In the genomic region with DNA sequence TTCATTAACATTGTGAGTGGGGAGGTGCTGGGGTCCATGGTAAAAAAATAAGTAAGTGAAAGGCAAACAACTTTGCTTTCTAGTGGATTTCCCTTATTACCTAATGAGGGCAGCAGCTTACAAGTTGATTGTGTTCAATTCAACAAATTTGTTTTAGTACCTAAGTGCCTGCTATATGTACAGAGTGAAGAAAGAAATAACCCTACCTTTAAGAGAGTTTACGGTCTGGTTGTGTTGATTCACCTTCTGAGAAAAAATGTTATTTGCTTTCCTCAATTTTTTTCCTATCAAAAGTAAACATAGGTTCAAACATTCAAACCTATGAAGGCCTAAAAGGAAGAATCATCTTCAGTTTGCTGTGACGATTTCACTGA, we compare ENCODE assay signal across 1 cellular context.
TF ChIP-seq lines count a peak whose summit lies in the region.

No MANE protein-coding gene starts in this region.

TF ChIP-seq in HepG2, 621 proteins besides CTCF, POLR2A, EP300 and RAD21 (continued from another document and continues in another):
- TF ChIP-seq, protein P1, sequence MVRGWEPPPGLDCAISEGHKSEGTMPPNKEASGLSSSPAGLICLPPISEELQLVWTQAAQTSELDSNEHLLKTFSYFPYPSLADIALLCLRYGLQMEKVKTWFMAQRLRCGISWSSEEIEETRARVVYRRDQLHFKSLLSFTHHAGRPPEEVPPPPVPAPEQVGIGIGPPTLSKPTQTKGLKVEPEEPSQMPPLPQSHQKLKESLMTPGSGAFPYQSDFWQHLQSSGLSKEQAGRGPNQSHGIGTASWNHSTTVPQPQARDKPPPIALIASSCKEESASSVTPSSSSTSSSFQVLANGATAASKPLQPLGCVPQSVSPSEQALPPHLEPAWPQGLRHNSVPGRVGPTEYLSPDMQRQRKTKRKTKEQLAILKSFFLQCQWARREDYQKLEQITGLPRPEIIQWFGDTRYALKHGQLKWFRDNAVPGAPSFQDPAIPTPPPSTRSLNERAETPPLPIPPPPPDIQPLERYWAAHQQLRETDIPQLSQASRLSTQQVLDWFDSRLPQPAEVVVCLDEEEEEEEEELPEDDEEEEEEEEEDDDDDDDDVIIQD (CRISPR knock-in tag; IDR thresholded peaks at IDR 0.05; ENCODE audit: low read depth), result 0 out of 2 replicates have a peak, but pooled peaks have one; percentile 8
- TF ChIP-seq HMG20A (CRISPR knock-in tag; IDR thresholded peaks at IDR 0.05; ENCODE audit: borderline replicate concordance), result peak; percentile 63; the same call in 1 of the 2 replicates
- TF ChIP-seq ZSCAN29 (CRISPR knock-in tag; conservative IDR thresholded peaks at IDR 0.05), result 0 out of 2 replicates have a peak, but pooled peaks have one; percentile 16
- peak; percentile 67 for TF ChIP-seq MIXL1 (CRISPR knock-in tag; IDR thresholded peaks at IDR 0.05)
- TF ChIP-seq CEBPG (CRISPR knock-in tag; IDR thresholded peaks at IDR 0.05), result peak; percentile 48
- peak; percentile 11; the same call in 1 of the 2 replicates for TF ChIP-seq STAG1 (CRISPR knock-in tag; IDR thresholded peaks at IDR 0.05)
- peak; percentile 67; the same call in 1 of the 2 replicates for TF ChIP-seq GATAD2A (CRISPR knock-in tag; IDR thresholded peaks at IDR 0.05)
- TF ChIP-seq, protein P2, sequence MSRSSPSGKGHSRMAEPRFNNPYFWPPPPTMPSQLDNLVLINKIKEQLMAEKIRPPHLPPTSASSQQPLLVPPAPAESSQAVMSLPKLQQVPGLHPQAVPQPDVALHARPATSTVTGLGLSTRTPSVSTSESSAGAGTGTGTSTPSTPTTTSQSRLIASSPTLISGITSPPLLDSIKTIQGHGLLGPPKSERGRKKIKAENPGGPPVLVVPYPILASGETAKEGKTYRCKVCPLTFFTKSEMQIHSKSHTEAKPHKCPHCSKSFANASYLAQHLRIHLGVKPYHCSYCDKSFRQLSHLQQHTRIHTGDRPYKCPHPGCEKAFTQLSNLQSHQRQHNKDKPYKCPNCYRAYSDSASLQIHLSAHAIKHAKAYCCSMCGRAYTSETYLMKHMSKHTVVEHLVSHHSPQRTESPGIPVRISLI (CRISPR knock-in tag; IDR thresholded peaks at IDR 0.05; ENCODE audit: borderline replicate concordance), result peak; percentile 94
- TF ChIP-seq, protein P3, sequence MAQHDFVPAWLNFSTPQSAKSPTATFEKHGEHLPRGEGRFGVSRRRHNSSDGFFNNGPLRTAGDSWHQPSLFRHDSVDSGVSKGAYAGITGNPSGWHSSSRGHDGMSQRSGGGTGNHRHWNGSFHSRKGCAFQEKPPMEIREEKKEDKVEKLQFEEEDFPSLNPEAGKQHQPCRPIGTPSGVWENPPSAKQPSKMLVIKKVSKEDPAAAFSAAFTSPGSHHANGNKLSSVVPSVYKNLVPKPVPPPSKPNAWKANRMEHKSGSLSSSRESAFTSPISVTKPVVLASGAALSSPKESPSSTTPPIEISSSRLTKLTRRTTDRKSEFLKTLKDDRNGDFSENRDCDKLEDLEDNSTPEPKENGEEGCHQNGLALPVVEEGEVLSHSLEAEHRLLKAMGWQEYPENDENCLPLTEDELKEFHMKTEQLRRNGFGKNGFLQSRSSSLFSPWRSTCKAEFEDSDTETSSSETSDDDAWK (CRISPR knock-in tag; IDR thresholded peaks at IDR 0.05), result no peak
- TF ChIP-seq, protein P4, sequence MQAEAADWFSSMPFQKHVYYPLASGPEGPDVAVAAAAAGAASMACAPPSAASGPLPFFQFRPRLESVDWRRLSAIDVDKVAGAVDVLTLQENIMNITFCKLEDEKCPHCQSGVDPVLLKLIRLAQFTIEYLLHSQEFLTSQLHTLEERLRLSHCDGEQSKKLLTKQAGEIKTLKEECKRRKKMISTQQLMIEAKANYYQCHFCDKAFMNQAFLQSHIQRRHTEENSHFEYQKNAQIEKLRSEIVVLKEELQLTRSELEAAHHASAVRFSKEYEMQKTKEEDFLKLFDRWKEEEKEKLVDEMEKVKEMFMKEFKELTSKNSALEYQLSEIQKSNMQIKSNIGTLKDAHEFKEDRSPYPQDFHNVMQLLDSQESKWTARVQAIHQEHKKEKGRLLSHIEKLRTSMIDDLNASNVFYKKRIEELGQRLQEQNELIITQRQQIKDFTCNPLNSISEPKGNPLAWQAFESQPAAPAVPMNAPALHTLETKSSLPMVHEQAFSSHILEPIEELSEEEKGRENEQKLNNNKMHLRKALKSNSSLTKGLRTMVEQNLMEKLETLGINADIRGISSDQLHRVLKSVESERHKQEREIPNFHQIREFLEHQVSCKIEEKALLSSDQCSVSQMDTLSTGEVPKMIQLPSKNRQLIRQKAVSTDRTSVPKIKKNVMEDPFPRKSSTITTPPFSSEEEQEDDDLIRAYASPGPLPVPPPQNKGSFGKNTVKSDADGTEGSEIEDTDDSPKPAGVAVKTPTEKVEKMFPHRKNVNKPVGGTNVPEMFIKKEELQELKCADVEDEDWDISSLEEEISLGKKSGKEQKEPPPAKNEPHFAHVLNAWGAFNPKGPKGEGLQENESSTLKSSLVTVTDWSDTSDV (CRISPR knock-in tag; IDR thresholded peaks at IDR 0.05), result no peak
- TF ChIP-seq, protein P5, sequence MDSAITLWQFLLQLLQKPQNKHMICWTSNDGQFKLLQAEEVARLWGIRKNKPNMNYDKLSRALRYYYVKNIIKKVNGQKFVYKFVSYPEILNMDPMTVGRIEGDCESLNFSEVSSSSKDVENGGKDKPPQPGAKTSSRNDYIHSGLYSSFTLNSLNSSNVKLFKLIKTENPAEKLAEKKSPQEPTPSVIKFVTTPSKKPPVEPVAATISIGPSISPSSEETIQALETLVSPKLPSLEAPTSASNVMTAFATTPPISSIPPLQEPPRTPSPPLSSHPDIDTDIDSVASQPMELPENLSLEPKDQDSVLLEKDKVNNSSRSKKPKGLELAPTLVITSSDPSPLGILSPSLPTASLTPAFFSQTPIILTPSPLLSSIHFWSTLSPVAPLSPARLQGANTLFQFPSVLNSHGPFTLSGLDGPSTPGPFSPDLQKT (CRISPR knock-in tag; IDR thresholded peaks at IDR 0.05; ENCODE audit: borderline replicate concordance), result no peak
- TF ChIP-seq, protein P6, sequence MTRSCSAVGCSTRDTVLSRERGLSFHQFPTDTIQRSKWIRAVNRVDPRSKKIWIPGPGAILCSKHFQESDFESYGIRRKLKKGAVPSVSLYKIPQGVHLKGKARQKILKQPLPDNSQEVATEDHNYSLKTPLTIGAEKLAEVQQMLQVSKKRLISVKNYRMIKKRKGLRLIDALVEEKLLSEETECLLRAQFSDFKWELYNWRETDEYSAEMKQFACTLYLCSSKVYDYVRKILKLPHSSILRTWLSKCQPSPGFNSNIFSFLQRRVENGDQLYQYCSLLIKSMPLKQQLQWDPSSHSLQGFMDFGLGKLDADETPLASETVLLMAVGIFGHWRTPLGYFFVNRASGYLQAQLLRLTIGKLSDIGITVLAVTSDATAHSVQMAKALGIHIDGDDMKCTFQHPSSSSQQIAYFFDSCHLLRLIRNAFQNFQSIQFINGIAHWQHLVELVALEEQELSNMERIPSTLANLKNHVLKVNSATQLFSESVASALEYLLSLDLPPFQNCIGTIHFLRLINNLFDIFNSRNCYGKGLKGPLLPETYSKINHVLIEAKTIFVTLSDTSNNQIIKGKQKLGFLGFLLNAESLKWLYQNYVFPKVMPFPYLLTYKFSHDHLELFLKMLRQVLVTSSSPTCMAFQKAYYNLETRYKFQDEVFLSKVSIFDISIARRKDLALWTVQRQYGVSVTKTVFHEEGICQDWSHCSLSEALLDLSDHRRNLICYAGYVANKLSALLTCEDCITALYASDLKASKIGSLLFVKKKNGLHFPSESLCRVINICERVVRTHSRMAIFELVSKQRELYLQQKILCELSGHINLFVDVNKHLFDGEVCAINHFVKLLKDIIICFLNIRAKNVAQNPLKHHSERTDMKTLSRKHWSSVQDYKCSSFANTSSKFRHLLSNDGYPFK (CRISPR knock-in tag; IDR thresholded peaks at IDR 0.05; ENCODE audit: borderline replicate concordance), result no peak
- peak; percentile 48; the same call in 1 of the 2 replicates for TF ChIP-seq RCOR2 (CRISPR knock-in tag; IDR thresholded peaks at IDR 0.05)
- TF ChIP-seq, protein P7, sequence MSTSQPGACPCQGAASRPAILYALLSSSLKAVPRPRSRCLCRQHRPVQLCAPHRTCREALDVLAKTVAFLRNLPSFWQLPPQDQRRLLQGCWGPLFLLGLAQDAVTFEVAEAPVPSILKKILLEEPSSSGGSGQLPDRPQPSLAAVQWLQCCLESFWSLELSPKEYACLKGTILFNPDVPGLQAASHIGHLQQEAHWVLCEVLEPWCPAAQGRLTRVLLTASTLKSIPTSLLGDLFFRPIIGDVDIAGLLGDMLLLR (CRISPR knock-in tag; IDR thresholded peaks at IDR 0.05), result no peak
- TF ChIP-seq ZBTB1 (CRISPR knock-in tag; IDR thresholded peaks at IDR 0.05; ENCODE audit: borderline replicate concordance), result no peak
- no peak; the same call in 1 of the 2 replicates for TF ChIP-seq PHF21A (CRISPR knock-in tag; IDR thresholded peaks at IDR 0.05)
- peak; percentile 61; the same call in 1 of the 2 replicates for TF ChIP-seq SOX5 (CRISPR knock-in tag; IDR thresholded peaks at IDR 0.05; ENCODE audit: borderline replicate concordance)
- TF ChIP-seq, protein P8, sequence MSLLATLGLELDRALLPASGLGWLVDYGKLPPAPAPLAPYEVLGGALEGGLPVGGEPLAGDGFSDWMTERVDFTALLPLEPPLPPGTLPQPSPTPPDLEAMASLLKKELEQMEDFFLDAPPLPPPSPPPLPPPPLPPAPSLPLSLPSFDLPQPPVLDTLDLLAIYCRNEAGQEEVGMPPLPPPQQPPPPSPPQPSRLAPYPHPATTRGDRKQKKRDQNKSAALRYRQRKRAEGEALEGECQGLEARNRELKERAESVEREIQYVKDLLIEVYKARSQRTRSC (CRISPR knock-in tag; IDR thresholded peaks at IDR 0.05; ENCODE audit: low read depth), result no peak
- no peak for TF ChIP-seq ZNF446 (CRISPR knock-in tag; IDR thresholded peaks at IDR 0.05)
- no peak for TF ChIP-seq ZFP82 (CRISPR knock-in tag; IDR thresholded peaks at IDR 0.05; ENCODE audit: borderline replicate concordance)
- TF ChIP-seq SMAD9 (CRISPR knock-in tag; IDR thresholded peaks at IDR 0.05), result no peak
- peak; percentile 26 for TF ChIP-seq TEAD3 (CRISPR knock-in tag; optimal IDR thresholded peaks at IDR 0.05; ENCODE audit: borderline replicate concordance)
- TF ChIP-seq IRF2 (CRISPR knock-in tag; IDR thresholded peaks at IDR 0.05), result peak; percentile 28; the same call in 1 of the 2 replicates
- TF ChIP-seq, protein P9, sequence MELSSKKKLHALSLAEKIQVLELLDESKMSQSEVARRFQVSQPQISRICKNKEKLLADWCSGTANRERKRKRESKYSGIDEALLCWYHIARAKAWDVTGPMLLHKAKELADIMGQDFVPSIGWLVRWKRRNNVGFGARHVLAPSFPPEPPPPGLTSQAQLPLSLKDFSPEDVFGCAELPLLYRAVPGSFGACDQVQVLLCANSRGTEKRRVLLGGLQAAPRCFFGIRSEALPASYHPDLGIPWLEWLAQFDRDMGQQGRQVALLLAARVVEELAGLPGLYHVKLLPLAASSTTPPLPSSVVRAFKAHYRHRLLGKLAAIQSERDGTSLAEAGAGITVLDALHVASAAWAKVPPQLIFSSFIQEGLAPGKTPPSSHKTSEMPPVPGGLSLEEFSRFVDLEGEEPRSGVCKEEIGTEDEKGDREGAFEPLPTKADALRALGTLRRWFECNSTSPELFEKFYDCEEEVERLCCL (CRISPR knock-in tag; IDR thresholded peaks at IDR 0.05; ENCODE audit: borderline replicate concordance), result no peak
- no peak for TF ChIP-seq ZFP36L1 (CRISPR knock-in tag; IDR thresholded peaks at IDR 0.05)
- TF ChIP-seq NR2F6 (IDR thresholded peaks at IDR 0.05), result peak; percentile 26; the same call in 1 of the 2 replicates
- 0 out of 2 replicates have a peak, but pooled peaks have one; percentile 49 for TF ChIP-seq NR2F6 (CRISPR knock-in tag; IDR thresholded peaks at IDR 0.05)
- TF ChIP-seq, protein P10, sequence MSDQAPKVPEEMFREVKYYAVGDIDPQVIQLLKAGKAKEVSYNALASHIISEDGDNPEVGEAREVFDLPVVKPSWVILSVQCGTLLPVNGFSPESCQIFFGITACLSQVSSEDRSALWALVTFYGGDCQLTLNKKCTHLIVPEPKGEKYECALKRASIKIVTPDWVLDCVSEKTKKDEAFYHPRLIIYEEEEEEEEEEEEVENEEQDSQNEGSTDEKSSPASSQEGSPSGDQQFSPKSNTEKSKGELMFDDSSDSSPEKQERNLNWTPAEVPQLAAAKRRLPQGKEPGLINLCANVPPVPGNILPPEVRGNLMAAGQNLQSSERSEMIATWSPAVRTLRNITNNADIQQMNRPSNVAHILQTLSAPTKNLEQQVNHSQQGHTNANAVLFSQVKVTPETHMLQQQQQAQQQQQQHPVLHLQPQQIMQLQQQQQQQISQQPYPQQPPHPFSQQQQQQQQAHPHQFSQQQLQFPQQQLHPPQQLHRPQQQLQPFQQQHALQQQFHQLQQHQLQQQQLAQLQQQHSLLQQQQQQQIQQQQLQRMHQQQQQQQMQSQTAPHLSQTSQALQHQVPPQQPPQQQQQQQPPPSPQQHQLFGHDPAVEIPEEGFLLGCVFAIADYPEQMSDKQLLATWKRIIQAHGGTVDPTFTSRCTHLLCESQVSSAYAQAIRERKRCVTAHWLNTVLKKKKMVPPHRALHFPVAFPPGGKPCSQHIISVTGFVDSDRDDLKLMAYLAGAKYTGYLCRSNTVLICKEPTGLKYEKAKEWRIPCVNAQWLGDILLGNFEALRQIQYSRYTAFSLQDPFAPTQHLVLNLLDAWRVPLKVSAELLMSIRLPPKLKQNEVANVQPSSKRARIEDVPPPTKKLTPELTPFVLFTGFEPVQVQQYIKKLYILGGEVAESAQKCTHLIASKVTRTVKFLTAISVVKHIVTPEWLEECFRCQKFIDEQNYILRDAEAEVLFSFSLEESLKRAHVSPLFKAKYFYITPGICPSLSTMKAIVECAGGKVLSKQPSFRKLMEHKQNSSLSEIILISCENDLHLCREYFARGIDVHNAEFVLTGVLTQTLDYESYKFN (CRISPR knock-in tag; conservative IDR thresholded peaks at IDR 0.05), result peak; percentile 65
- TF ChIP-seq CREM (IDR thresholded peaks at IDR 0.05), result peak; percentile 69
- no peak for TF ChIP-seq CREM (CRISPR knock-in tag; IDR thresholded peaks at IDR 0.05)
- no peak for TF ChIP-seq ETV6 (CRISPR knock-in tag; conservative IDR thresholded peaks at IDR 0.05)
- TF ChIP-seq, protein P11, sequence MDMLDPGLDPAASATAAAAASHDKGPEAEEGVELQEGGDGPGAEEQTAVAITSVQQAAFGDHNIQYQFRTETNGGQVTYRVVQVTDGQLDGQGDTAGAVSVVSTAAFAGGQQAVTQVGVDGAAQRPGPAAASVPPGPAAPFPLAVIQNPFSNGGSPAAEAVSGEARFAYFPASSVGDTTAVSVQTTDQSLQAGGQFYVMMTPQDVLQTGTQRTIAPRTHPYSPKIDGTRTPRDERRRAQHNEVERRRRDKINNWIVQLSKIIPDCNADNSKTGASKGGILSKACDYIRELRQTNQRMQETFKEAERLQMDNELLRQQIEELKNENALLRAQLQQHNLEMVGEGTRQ (IDR thresholded peaks at IDR 0.05; ENCODE audit: low read depth, low read length), result no peak
- TF ChIP-seq, protein P11 (CRISPR knock-in tag; IDR thresholded peaks at IDR 0.05; ENCODE audit: borderline replicate concordance), result no peak
- no peak; the same call in 1 of the 2 replicates for TF ChIP-seq SOX13 (IDR thresholded peaks at IDR 0.05)
- peak in 1 of 2 experiments; percentile 85; a peak in 2 of 4 replicates for TF ChIP-seq SOX13 (CRISPR knock-in tag; conservative IDR thresholded peaks at IDR 0.05 in 1 of 2, IDR thresholded peaks at IDR 0.05 in 1 of 2)
- TF ChIP-seq BRCA1 (CRISPR knock-in tag; IDR thresholded peaks at IDR 0.05), result no peak
- TF ChIP-seq NCOA2 (CRISPR knock-in tag; IDR thresholded peaks at IDR 0.05), result peak; percentile 82
- no peak for TF ChIP-seq ZNF460 (CRISPR knock-in tag; IDR thresholded peaks at IDR 0.05; ENCODE audit: borderline replicate concordance)
- peak; percentile 90 for TF ChIP-seq ISL2 (CRISPR knock-in tag; IDR thresholded peaks at IDR 0.05)
- TF ChIP-seq NFATC3 (CRISPR knock-in tag; IDR thresholded peaks at IDR 0.05), result no peak
